ENCODE assay signal across 1 cellular context in genomic region chr5:7548576-7548975, GRCh38.
TF ChIP-seq lines count a peak whose summit lies in the region.

No MANE protein-coding gene starts in this region.

TF ChIP-seq in HepG2, 621 proteins besides CTCF, POLR2A, EP300 and RAD21 (continued from another document):
- TF ChIP-seq ZNF407 (CRISPR knock-in tag; IDR thresholded peaks at IDR 0.05; ENCODE audit: not compliant biosample characterization) = no peak
